In genomic region chr12:80445083-80445482, GRCh38 we compare ENCODE assay signal across 19 cellular contexts. TPM values are rescaled to one million over a fixed set of nuclear protein-coding genes. Genes with fewer than 3 reads are reported as not detected.
DNase-seq lines count a peak whose midpoint lies in the region; ATAC-seq and TF ChIP-seq lines count a peak whose summit lies in the region.
"Had no signal": no experiment of that assay in that cellular context is flagged by ENCODE, and none has a peak within 500 bp of the region (broad histone marks: within the 10 kb centered on the region; RNA-seq: fewer than 3 reads in every experiment).

No MANE protein-coding gene starts in this region.

- H3K79me1 ChIP-seq in mesendoderm (ENCODE audit: low read length) = no peaks in the 10 kb centered on the region

- H2BK5ac ChIP-seq in mesendoderm (ENCODE audit: low read length) = no peak overlapping the region

- H3K9me3 ChIP-seq in left lung (no peaks in the 10 kb centered on the region), upper lobe of left lung (no peaks in the 10 kb centered on the region), tibial nerve (no peaks in the 10 kb centered on the region)
- H3K9me3 ChIP-seq: SJCRH30 had no signal

- H3K4me1 ChIP-seq in left lung (peaks cover 0 to 8% of the 10 kb centered on the region in 2 donors), upper lobe of left lung (peaks cover 0 to 5% (median 0%) of the 10 kb centered on the region in 4 donors), tibial nerve (peaks cover 0 to 6% (median 2%) of the 10 kb centered on the region in 4 donors), mesendoderm (ENCODE audit: control insufficient read depth, low read depth, low read length) (no peaks in the 10 kb centered on the region)
- H3K4me1 ChIP-seq: neural progenitor cell had no signal

- H3K27ac ChIP-seq in brain microvascular endothelial cell = peak overlapping the region; percentile 20
- peak overlapping the region in 1 of 2 donors; percentile 58 for H3K27ac ChIP-seq in left lung
- peak overlapping the region in 3 of 4 donors; percentile 23 to 59 (median 31) for H3K27ac ChIP-seq in upper lobe of left lung
- peak overlapping the region in 1 of 4 donors; percentile 22 for H3K27ac ChIP-seq in tibial nerve
- no peak overlapping the region for H3K27ac ChIP-seq in mesendoderm (ENCODE audit: low read depth, low read length)
- H3K27ac ChIP-seq: neural progenitor cell, PC-9, SJCRH30, WERI-Rb-1 had no signal

- no peak overlapping the region for H4K8ac ChIP-seq in mesendoderm (ENCODE audit: low read depth, low read length)

- no peak overlapping the region for H3K56ac ChIP-seq in mesendoderm (ENCODE audit: low read length)

- no peak overlapping the region for H3K4me2 ChIP-seq in mesendoderm (ENCODE audit: low read length)
- H3K4me2 ChIP-seq: neural progenitor cell, PC-9 had no signal

- H3K79me2 ChIP-seq in mesendoderm (ENCODE audit: control insufficient read depth, insufficient read depth, low read length) = no peaks in the 10 kb centered on the region

- H2BK15ac ChIP-seq in mesendoderm (replicated peaks; ENCODE audit: low read depth) = no peak overlapping the region

- no peak overlapping the region for H3K4ac ChIP-seq in mesendoderm (ENCODE audit: low read depth, low read length)

- TF ChIP-seq POLR2A in upper lobe of left lung (IDR thresholded peaks at IDR 0.05) (no peak), tibial nerve (IDR thresholded peaks at IDR 0.05) (no peak)

- H3K4me3 ChIP-seq in brain microvascular endothelial cell (ENCODE audit: low read depth, low read length) = no peak overlapping the region
- no peak overlapping the region for H3K4me3 ChIP-seq in left lung
- peak overlapping the region in 2 of 4 donors; percentile 6 to 14 for H3K4me3 ChIP-seq in upper lobe of left lung
- H3K4me3 ChIP-seq in tibial nerve = peak overlapping the region in 1 of 4 donors; percentile 7
- no peak overlapping the region for H3K4me3 ChIP-seq in mesendoderm (ENCODE audit: low read length)
- H3K4me3 ChIP-seq: K562, neural progenitor cell, PC-9, SJCRH30 had no signal

- no peak overlapping the region for H2AK5ac ChIP-seq in mesendoderm (ENCODE audit: low read length)

- no peak overlapping the region for H3K9ac ChIP-seq in mesendoderm (ENCODE audit: low read length)
- H3K9ac ChIP-seq: neural progenitor cell had no signal

- TF ChIP-seq CTCF in brain microvascular endothelial cell (IDR thresholded peaks at IDR 0.05; ENCODE audit: low read depth, low read length, missing control alignments) = no peak
- no peak for TF ChIP-seq CTCF in left lung (IDR thresholded peaks at IDR 0.05)
- TF ChIP-seq CTCF in upper lobe of left lung (IDR thresholded peaks at IDR 0.05) = no peak
- TF ChIP-seq CTCF in tibial nerve (IDR thresholded peaks at IDR 0.05) = no peak

- WGBS in upper lobe of left lung, 2 donors = 45 to 57% methylated on average over 2 of the region's 2 CpGs
- 22 to 26% methylated on average over 2 of the region's 2 CpGs for WGBS in tibial nerve, 2 donors
- WGBS in mesendoderm (ENCODE audit: extremely low coverage, insufficient coverage, low lambda C conversion rate) = no CpG with 5 or more reads among the region's 2 CpGs

- no peak overlapping the region for H2BK120ac ChIP-seq in mesendoderm (ENCODE audit: low read depth, low read length)

- H3K36me3 ChIP-seq in brain microvascular endothelial cell (replicated peaks) (no peaks in the 10 kb centered on the region), left lung (no peaks in the 10 kb centered on the region), upper lobe of left lung (no peaks in the 10 kb centered on the region), tibial nerve (no peaks in the 10 kb centered on the region), mesendoderm (ENCODE audit: control insufficient read depth, insufficient read depth, low read length) (no peaks in the 10 kb centered on the region)
- H3K36me3 ChIP-seq: neural progenitor cell, SJCRH30, WERI-Rb-1 had no signal

- H4K5ac ChIP-seq in mesendoderm (ENCODE audit: low read length) = no peak overlapping the region

- intact Hi-C loops in left lung (cut with DNase I) = no loop called here
- intact Hi-C loops in posterior cingulate gyrus (cut with DNase I) = no loop called here

- H3K27me3 ChIP-seq in brain microvascular endothelial cell (replicated peaks) (no peaks in the 10 kb centered on the region), left lung (no peaks in the 10 kb centered on the region), upper lobe of left lung (no peaks in the 10 kb centered on the region), tibial nerve (no peaks in the 10 kb centered on the region), mesendoderm (ENCODE audit: insufficient read depth, low read length, poor library complexity) (no peaks in the 10 kb centered on the region)
- H3K27me3 ChIP-seq: neural progenitor cell, SJCRH30 had no signal

- peak; percentile 38 for DNase-seq in GM03348 (ENCODE audit: low spot score)
- no peak for DNase-seq in brain microvascular endothelial cell
- DNase-seq in left lung = no peak
- DNase-seq in upper lobe of left lung = no peak
- no peak for DNase-seq in cerebellum (ENCODE audit: low spot score)
- DNase-seq in tibial nerve (ENCODE audit: low spot score in 2 of 2) = no peak
- no peak for DNase-seq in posterior cingulate gyrus
- no peak for DNase-seq in mesendoderm
- DNase-seq: activated CD4-positive, alpha-beta memory T cell treated with anti-CD3 and anti-CD28 coated beads for 36 hours; activated naive CD4-positive, alpha-beta T cell; anterior cingulate cortex; NCI-H187; PC-9; SJCRH30; T-helper 17 cell; WERI-Rb-1 had no signal

- ATAC-seq in left lung (peak; percentile 81), upper lobe of left lung (ENCODE audit: low FRiP score in 2 of 2) (peak in 1 of 2 donors; percentile 36)
- ATAC-seq: K562, T-helper 17 cell had no signal

- TF ChIP-seq EP300 in upper lobe of left lung (IDR thresholded peaks at IDR 0.05) (no peak), tibial nerve (IDR thresholded peaks at IDR 0.05) (no peak)

- in situ Hi-C loops in brain microvascular endothelial cell (cut with HindIII; ENCODE audit: low pct_ligation_motif_present, low sequenced_read_pairs) = no loop called here

- H3K18ac ChIP-seq in mesendoderm (ENCODE audit: low read length) = no peak overlapping the region

- H3K23ac ChIP-seq in mesendoderm (ENCODE audit: low read length) = no peak overlapping the region

RNA-seq across cellular contexts. Expression of gene PTPRQ, which starts 1.0 kb away (rescaled TPM):
- total RNA-seq in left lung (1 to 10 TPM in 1 of 2 donors, under 1 TPM in 1; 0.79 to 1.1 TPM), upper lobe of left lung (10 to 100 TPM in 1 of 6 donors, 1 to 10 TPM in 5; 1.0 to 15.6 (median 5.0) TPM), cerebellum (0.73 TPM), tibial nerve (10 to 100 TPM in 1 of 4 donors, 1 to 10 TPM in 3; 1.8 to 12.8 (median 3.4) TPM)
- polyA plus RNA-seq in mesendoderm (2013, experiment 1 of 2) = not detected
- not detected for polyA plus RNA-seq in mesendoderm (2013, experiment 2 of 2)
- total RNA-seq: activated CD4-positive, alpha-beta memory T cell treated with anti-CD3 and anti-CD28 coated beads for 36 hours; glomerular endothelial cell; K562; PC-9; T-helper 17 cell had no signal
- polyA plus RNA-seq: K562 had no signal
